In genomic region chr18:77108001-77108692, GRCh38 we compare ENCODE assay signal across 8 cellular contexts. TPM values are rescaled to one million over a fixed set of nuclear protein-coding genes. Genes with fewer than 3 reads are reported as not detected.
A peak's percentile ranks its signal among the peaks of the same experiment; 100 is the strongest.
DNase-seq lines count a peak whose midpoint lies in the region; ATAC-seq and TF ChIP-seq lines count a peak whose summit lies in the region.

No MANE protein-coding gene starts in this region.

- WGBS in heart left ventricle, 4 donors = 9 to 16% (median 14%) methylated on average over 13 of the region's 13 CpGs

- peaks cover 0 to 100% (median 38%) of the 10 kb centered on the region in 12 donors for H3K4me1 ChIP-seq in heart left ventricle

- no peak for TF ChIP-seq POLR2A in heart left ventricle (IDR thresholded peaks at IDR 0.05)

- ATAC-seq in GM19372 (IDR thresholded peaks at IDR 0.05; ENCODE audit: low read depth, unreplicated experiment) = peak; percentile 33
- ATAC-seq in HG03442 (IDR thresholded peaks at IDR 0.05; ENCODE audit: unreplicated experiment) = peak; percentile 52
- peak; percentile 44 to 74 (median 59) for ATAC-seq in heart left ventricle

- peaks cover 0 to 14% (median 0%) of the 10 kb centered on the region in 9 donors for H3K36me3 ChIP-seq in heart left ventricle

- no peaks in the 10 kb centered on the region for H3K9me3 ChIP-seq in heart left ventricle

- H3K4me3 ChIP-seq in heart left ventricle (peak overlapping the region in 7 of 12 donors; percentile 0 to 29 (median 11)), skeletal muscle cell (ENCODE audit: low read depth, low read length) (peak overlapping the region; percentile 2)

- POLR2A ChIA-PET in activated CD4-positive, alpha-beta memory T cell treated with anti-CD3 and anti-CD28 coated beads, Interleukin-2, amount 10 ng/mL, durations not matched to agents 7 days and 5 days (lab: Charles Lee) = interaction anchor here (1.1 to 11.3 kb wide), 6 partner anchors 9 to 40 kb away, joined by 3 to 437 read pairs (median 42); partner anchors contain the start of gene MBP

- peaks cover 94% of the 10 kb centered on the region for H3K4me1 Mint-ChIP-seq in activated CD4-positive, alpha-beta memory T cell treated with anti-CD3 and anti-CD28 coated beads, Interleukin-2, amount 10 ng/mL, durations not matched to agents 7 days and 5 days

- peak overlapping the region; percentile 80 for H3K27ac Mint-ChIP-seq in activated CD4-positive, alpha-beta memory T cell treated with anti-CD3 and anti-CD28 coated beads, Interleukin-2, amount 10 ng/mL, durations not matched to agents 7 days and 5 days

- peaks cover 4% of the 10 kb centered on the region for H3K9me3 Mint-ChIP-seq in activated CD4-positive, alpha-beta memory T cell treated with anti-CD3 and anti-CD28 coated beads, Interleukin-2, amount 10 ng/mL, durations not matched to agents 7 days and 5 days

- no peaks in the 10 kb centered on the region for H3K27me3 ChIP-seq in heart left ventricle

- peaks cover 61% of the 10 kb centered on the region for H3K36me3 Mint-ChIP-seq in activated CD4-positive, alpha-beta memory T cell treated with anti-CD3 and anti-CD28 coated beads, Interleukin-2, amount 10 ng/mL, durations not matched to agents 7 days and 5 days (ENCODE audit: low read depth)

- TF ChIP-seq CTCF in heart left ventricle (IDR thresholded peaks at IDR 0.05) = no peak

- DNase-seq in COLO829 (ENCODE audit: low spot score) (peak; percentile 91), heart left ventricle (peak in 4 of 5 donors; percentile 39 to 66 (median 63)), skeletal muscle cell (ENCODE audit: low read depth) (peak; percentile 67), SK-N-DZ (ENCODE audit: low spot score) (no peak), mesenteric fat pad (ENCODE audit: low spot score) (no peak)
- no peak for DNase-seq in activated CD4-positive, alpha-beta memory T cell treated with anti-CD3 and anti-CD28 coated beads, Interleukin-2, amount 10 ng/mL, durations not matched to agents 7 days and 5 days

- CTCF ChIA-PET in activated CD4-positive, alpha-beta memory T cell treated with anti-CD3 and anti-CD28 coated beads, Interleukin-2, amount 10 ng/mL, durations not matched to agents 7 days and 5 days (lab: Charles Lee) = interaction anchor here (0.6 to 2.9 kb wide), 13 partner anchors 8 to 108 kb away, joined by 3 to 20 read pairs (median 5); partner anchors contain the start of gene MBP

- H3K27ac ChIP-seq in heart left ventricle = peak overlapping the region; percentile 44 to 95 (median 77)

- H3K27me3 Mint-ChIP-seq in activated CD4-positive, alpha-beta memory T cell treated with anti-CD3 and anti-CD28 coated beads, Interleukin-2, amount 10 ng/mL, durations not matched to agents 7 days and 5 days = no peaks in the 10 kb centered on the region

- H3K4me3 Mint-ChIP-seq in activated CD4-positive, alpha-beta memory T cell treated with anti-CD3 and anti-CD28 coated beads, Interleukin-2, amount 10 ng/mL, durations not matched to agents 7 days and 5 days = peak overlapping the region; percentile 24

- intact Hi-C loops in heart left ventricle (cut with DNase I) = loop anchor here in 1 of 10 donors (5.0 kb wide), 1 partner anchor 51 kb away; no protein-coding TSS in a partner anchor

RNA-seq across cellular contexts. Expression of gene MBP, which starts 24.4 kb away (rescaled TPM):
- 10 to 100 TPM; 81.4 to 95.3 TPM for total RNA-seq in activated CD4-positive, alpha-beta memory T cell treated with anti-CD3 and anti-CD28 coated beads, Interleukin-2, amount 10 ng/mL, durations not matched to agents 7 days and 5 days
- total RNA-seq in heart left ventricle = 10 to 100 TPM; 15.8 to 93.0 (median 38.8) TPM
- 10 to 100 TPM in 1 of 2 donors, 1 to 10 TPM in 1; 7.7 to 11.3 TPM for polyA plus RNA-seq in heart left ventricle
- polyA plus RNA-seq in SK-N-DZ (2014; cell fraction: cytosol; rRNA removed) = not detected in 2 replicates
- polyA plus RNA-seq in SK-N-DZ (2014; cell fraction: nucleus; rRNA removed) = not detected in 2 replicates
- 45.2 TPM for total RNA-seq in mesenteric fat pad

Comparison
In these comparisons a context has a peak if more than half of its experiments do, and no peak if none do; other contexts are left out.
1. DNase-seq: peak in COLO829 (single experiment), heart left ventricle (4 of 5) and skeletal muscle cell (single experiment); none in activated CD4-positive, alpha-beta memory T cell treated with anti-CD3 and anti-CD28 coated beads, Interleukin-2, amount 10 ng/mL, durations not matched to agents 7 days and 5 days (single experiment), SK-N-DZ (single experiment) and mesenteric fat pad (single experiment).
2. Peak in every context shown above with its lines, with median percentiles within 50 percentile points of each other: ATAC-seq.